ENCODE assay signal across 24 cellular contexts in the genomic region with DNA sequence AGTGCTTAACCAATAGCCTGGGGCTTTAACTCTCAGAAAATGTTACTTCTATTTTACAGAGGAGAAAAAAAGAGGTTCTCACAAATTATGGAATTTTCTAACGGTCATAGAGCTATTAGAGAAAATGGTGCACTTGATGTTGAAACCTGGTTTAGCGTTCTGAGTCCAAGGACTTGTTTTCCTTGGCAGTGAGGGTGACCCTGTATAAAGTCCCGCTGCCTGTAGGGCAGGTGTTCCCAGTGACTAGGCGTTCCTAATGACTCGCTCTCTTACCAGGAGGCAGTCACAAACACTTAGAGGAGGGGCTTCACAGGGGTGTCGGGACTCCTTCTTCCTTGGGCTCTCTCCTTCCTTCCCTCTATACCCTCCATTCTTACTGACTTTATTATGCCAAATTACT.
DNase-seq lines count a peak whose midpoint lies in the region; ATAC-seq, FAIRE-seq and TF ChIP-seq lines count a peak whose summit lies in the region.
"Had no signal": no experiment of that assay in that cellular context is flagged by ENCODE, and none has a peak within 500 bp of the region (broad histone marks: within the 10 kb centered on the region; RNA-seq: fewer than 3 reads in every experiment).

No MANE protein-coding gene starts in this region.

- H3K4ac ChIP-seq in trophoblast cell (ENCODE audit: low read depth, low read length): no peak overlapping the region

- no peaks in the 10 kb centered on the region for H3K9me3 Mint-ChIP-seq in activated naive CD4-positive, alpha-beta T cell treated with anti-CD3 and anti-CD28 coated beads for 36 hours
- H3K9me3 Mint-ChIP-seq: CD4-positive, alpha-beta T cell; CD8-positive, alpha-beta T cell had no signal

- H3K27ac Mint-ChIP-seq in activated naive CD4-positive, alpha-beta T cell treated with anti-CD3 and anti-CD28 coated beads for 36 hours: no peak overlapping the region
- H3K27ac Mint-ChIP-seq: B cell; CD4-positive, alpha-beta T cell; CD8-positive, alpha-beta T cell had no signal

- H3K79me1 ChIP-seq in trophoblast cell (ENCODE audit: low read length): no peaks in the 10 kb centered on the region

- H2BK12ac ChIP-seq in trophoblast cell (ENCODE audit: low read length): no peak overlapping the region

- FAIRE-seq in HepG2 (lab: Jason Lieb, UNC): no peak
- FAIRE-seq: A549, D721Med, G401.6, GM12891, GM19239 had no signal

- no peak overlapping the region for H4K8ac ChIP-seq in trophoblast cell (ENCODE audit: low read depth, low read length)

- TF ChIP-seq POLR2A in body of pancreas (IDR thresholded peaks at IDR 0.05) (no peak), HepG2 (IDR thresholded peaks at IDR 0.05; ENCODE audit: insufficient read depth in 1 of 2, low read depth in 2 of 2, low read length in 2 of 2) (no peak), right lobe of liver (IDR thresholded peaks at IDR 0.05) (no peak)

- ATAC-seq in body of pancreas (peak; percentile 75), HepG2 (peak; percentile 59), right lobe of liver (peak; percentile 91 to 98 (median 94)), HG02973 (IDR thresholded peaks at IDR 0.05; ENCODE audit: unreplicated experiment) (no peak)
- ATAC-seq: A549; CD8-positive, alpha-beta T cell had no signal

- no peak overlapping the region for H3K9ac ChIP-seq in HepG2 (ENCODE audit: insufficient read depth, low read depth, low read length)
- H3K9ac ChIP-seq in trophoblast cell (ENCODE audit: low read length): no peak overlapping the region
- H3K9ac ChIP-seq: BLaER1 treated with 17β-estradiol and CSF1 and Interleukin-3, amounts not matched to agents 10 nM and 100 nM had no signal

- H3K36me3 ChIP-seq in body of pancreas (replicated peaks in 1 of 2; ENCODE audit: insufficient read depth in 1 of 2, low read depth in 2 of 2) (no peaks in the 10 kb centered on the region), HepG2 (replicated peaks in 1 of 2; ENCODE audit: control insufficient read depth in 1 of 2, insufficient read depth in 2 of 2, low read length in 2 of 2) (no peaks in the 10 kb centered on the region), right lobe of liver (no peaks in the 10 kb centered on the region), trophoblast cell (ENCODE audit: control insufficient read depth in 1 of 2, insufficient read depth in 2 of 2, low read length in 2 of 2) (no peaks in the 10 kb centered on the region)
- H3K36me3 ChIP-seq: BLaER1 treated with 17β-estradiol and CSF1 and Interleukin-3, amounts not matched to agents 10 nM and 100 nM had no signal

- H3K14ac ChIP-seq in trophoblast cell (ENCODE audit: low read length): no peak overlapping the region

- H3K9me3 ChIP-seq in body of pancreas: no peaks in the 10 kb centered on the region
- no peaks in the 10 kb centered on the region for H3K9me3 ChIP-seq in HepG2 (ENCODE audit: low read length)
- H3K9me3 ChIP-seq in right lobe of liver: no peaks in the 10 kb centered on the region
- H3K9me3 ChIP-seq in trophoblast cell (ENCODE audit: insufficient read depth, low read depth, low read length): peaks cover 2% of the 10 kb centered on the region
- H3K9me3 ChIP-seq: A549; BLaER1 treated with 17β-estradiol and CSF1 and Interleukin-3, amounts not matched to agents 10 nM and 100 nM; Caco-2 had no signal

- in situ Hi-C loops in HepG2 (cut with HindIII; ENCODE audit: extremely low pct_ligation_motif_present, low pct_unique_long_range_greater_than_20kb): no loop called here

- no TSS peak for BruUV-seq in HepG2 (replicated peaks; lab: Mats Ljungman, UMichigan)

- H3K4me3 ChIP-seq in body of pancreas: no peak overlapping the region
- H3K4me3 ChIP-seq in HepG2 (replicated peaks in 1 of 3; ENCODE audit: insufficient read depth in 1 of 3, low read depth in 2 of 3, low read length in 3 of 3): no peak overlapping the region
- no peak overlapping the region for H3K4me3 ChIP-seq in right lobe of liver
- H3K4me3 ChIP-seq in trophoblast cell (ENCODE audit: low read depth, low read length): no peak overlapping the region
- H3K4me3 ChIP-seq: A549; BLaER1 treated with 17β-estradiol and CSF1 and Interleukin-3, amounts not matched to agents 10 nM and 100 nM had no signal

- no peak overlapping the region for H3K4me2 ChIP-seq in HepG2 (ENCODE audit: low read depth, low read length)
- no peak overlapping the region for H3K4me2 ChIP-seq in trophoblast cell (ENCODE audit: low read length)
- H3K4me2 ChIP-seq: A549; BLaER1 treated with 17β-estradiol and CSF1 and Interleukin-3, amounts not matched to agents 10 nM and 100 nM had no signal

- no peaks in the 10 kb centered on the region for H3K79me2 ChIP-seq in HepG2 (ENCODE audit: insufficient read depth, low read length)
- no peaks in the 10 kb centered on the region for H3K79me2 ChIP-seq in trophoblast cell (ENCODE audit: control insufficient read depth, insufficient read depth, low read length, poor library complexity)

- no peaks in the 10 kb centered on the region for H3K36me3 Mint-ChIP-seq in activated naive CD4-positive, alpha-beta T cell treated with anti-CD3 and anti-CD28 coated beads for 36 hours (ENCODE audit: low read depth)
- H3K36me3 Mint-ChIP-seq: CD8-positive, alpha-beta T cell had no signal

- H3K4me1 ChIP-seq in body of pancreas (peaks cover 8% of the 10 kb centered on the region), HepG2 (ENCODE audit: insufficient read depth, low read length) (no peaks in the 10 kb centered on the region), right lobe of liver (peaks cover 0 to 13% (median 0%) of the 10 kb centered on the region in 4 donors), trophoblast cell (ENCODE audit: control insufficient read depth in 1 of 2, insufficient read depth in 2 of 2, low read length in 2 of 2) (peaks cover 0 to 2% of the 10 kb centered on the region in 2 experiments)
- H3K4me1 ChIP-seq: A549 had no signal

- H4K12ac ChIP-seq in trophoblast cell (ENCODE audit: low read depth, low read length): no peak overlapping the region

- H3K27me3 Mint-ChIP-seq in activated naive CD4-positive, alpha-beta T cell treated with anti-CD3 and anti-CD28 coated beads for 36 hours (ENCODE audit: low read depth): peaks cover 14% of the 10 kb centered on the region

- H3K4me1 Mint-ChIP-seq in activated naive CD4-positive, alpha-beta T cell treated with anti-CD3 and anti-CD28 coated beads for 36 hours (ENCODE audit: low read depth): no peaks in the 10 kb centered on the region
- H3K4me1 Mint-ChIP-seq: B cell had no signal

- DNase-seq in DMS53 (lab: John Stamatoyannopoulos, UW) (peak; percentile 27), DMS53 treated with DMSO at 0.1 percent for 48 hours (lab: John Stamatoyannopoulos, UW; ENCODE audit: unreplicated experiment) (no peak), body of pancreas (peak; percentile 19 to 59 (median 42)), HepG2 (ENCODE audit: low spot score) (no peak), right lobe of liver (peak in 2 of 3 donors; percentile 58 to 64), trophoblast cell (no peak)
- DNase-seq in activated naive CD4-positive, alpha-beta T cell treated with anti-CD3 and anti-CD28 coated beads for 36 hours: no peak
- DNase-seq: AML-193; Caco-2; Calu3; CD4-positive, alpha-beta T cell; CD8-positive, alpha-beta T cell; DMS79 treated with DMSO at 0.1 percent for 48 hours; GF-D8 had no signal

- 21 to 29% methylated on average over 6 of the region's 6 CpGs for WGBS in body of pancreas, 2 donors
- WGBS in HepG2 (ENCODE audit: low lambda C conversion rate): 3% methylated on average over 6 of the region's 6 CpGs
- WGBS in right lobe of liver (ENCODE audit: insufficient coverage, low coverage, low lambda C conversion rate, missing lambda C conversion rate): 36% methylated on average over 6 of the region's 6 CpGs
- no CpG with 5 or more reads among the region's 6 CpGs for WGBS in trophoblast cell (ENCODE audit: extremely low coverage, insufficient coverage, insufficient read length)

- intact Hi-C loops in body of pancreas (cut with DNase I): no loop called here
- intact Hi-C loops in HepG2 (cut with micrococcal nuclease; ENCODE audit: unreplicated experiment): loop anchor here (5.0 kb wide), 1 partner anchor 377 kb away; a partner anchor contains a TSS
- intact Hi-C loops in right lobe of liver (cut with DNase I): no loop called here
- intact Hi-C loops in activated naive CD4-positive, alpha-beta T cell treated with anti-CD3 and anti-CD28 coated beads for 36 hours (cut with micrococcal nuclease): no loop called here

- H3K23ac ChIP-seq in trophoblast cell (ENCODE audit: low read length): no peak overlapping the region

- H2AFZ ChIP-seq in HepG2 (ENCODE audit: low read length) (no peak overlapping the region), trophoblast cell (ENCODE audit: insufficient read depth, low read length, poor library complexity) (no peak overlapping the region)

- H4K20me1 ChIP-seq in HepG2 (ENCODE audit: insufficient read depth, low read length): no peaks in the 10 kb centered on the region
- H4K20me1 ChIP-seq: BLaER1 treated with 17β-estradiol and CSF1 and Interleukin-3, amounts not matched to agents 10 nM and 100 nM had no signal

- H2BK5ac ChIP-seq in trophoblast cell (ENCODE audit: low read depth, low read length, poor library complexity): no peak overlapping the region

- TF ChIP-seq RAD21 in HepG2 (CRISPR knock-in tag; IDR thresholded peaks at IDR 0.05): no peak

- CTCF ChIA-PET in HepG2 (lab: Yijun Ruan, JAX; ENCODE audit: low intra/inter-chr PET ratio, low total read pairs): no interaction called here
- CTCF ChIA-PET in activated naive CD4-positive, alpha-beta T cell treated with anti-CD3 and anti-CD28 coated beads for 36 hours (lab: Charles Lee): no interaction called here

- TF ChIP-seq EP300 in HepG2 (IDR thresholded peaks at IDR 0.05; ENCODE audit: low read depth in 2 of 2, low read length in 2 of 2) (no peak), HepG2 (CRISPR knock-in tag; IDR thresholded peaks at IDR 0.05; ENCODE audit: borderline replicate concordance) (no peak)

- TF ChIP-seq CTCF in body of pancreas (IDR thresholded peaks at IDR 0.05) (no peak), HepG2 (CRISPR knock-in tag; IDR thresholded peaks at IDR 0.05) (no peak), right lobe of liver (IDR thresholded peaks at IDR 0.05) (no peak)

- H3K27ac ChIP-seq in body of pancreas: no peak overlapping the region
- H3K27ac ChIP-seq in HepG2 (ENCODE audit: extremely low read length, insufficient read depth, low read length): no peak overlapping the region
- H3K27ac ChIP-seq in right lobe of liver: no peak overlapping the region
- no peak overlapping the region for H3K27ac ChIP-seq in trophoblast cell (ENCODE audit: low read depth, low read length)
- H3K27ac ChIP-seq: 22Rv1; A549; BLaER1 treated with 17β-estradiol and CSF1 and Interleukin-3, amounts not matched to agents 10 nM and 100 nM; C4-2B had no signal

- no peak overlapping the region for H4K91ac ChIP-seq in trophoblast cell (ENCODE audit: low read depth, low read length)

- H2BK120ac ChIP-seq in trophoblast cell (ENCODE audit: insufficient read depth, low read length, poor library complexity): no peak overlapping the region

- H3K27me3 ChIP-seq in body of pancreas (no peaks in the 10 kb centered on the region), HepG2 (ENCODE audit: control insufficient read depth in 1 of 2, insufficient read depth in 2 of 2, low read length in 2 of 2) (peaks cover 0 to 8% of the 10 kb centered on the region in 2 experiments; a peak in 2 of 5 replicates), right lobe of liver (no peaks in the 10 kb centered on the region), trophoblast cell (ENCODE audit: insufficient read depth, low read length) (no peaks in the 10 kb centered on the region)
- H3K27me3 ChIP-seq: BLaER1 treated with 17β-estradiol and CSF1 and Interleukin-3, amounts not matched to agents 10 nM and 100 nM had no signal

- no peak overlapping the region for H2AK5ac ChIP-seq in trophoblast cell (ENCODE audit: low read length)

- H3K4me3 Mint-ChIP-seq in activated naive CD4-positive, alpha-beta T cell treated with anti-CD3 and anti-CD28 coated beads for 36 hours: no peak overlapping the region
- H3K4me3 Mint-ChIP-seq: B cell; CD4-positive, alpha-beta T cell; CD8-positive, alpha-beta T cell had no signal

- POLR2A ChIA-PET in HepG2 (lab: Yijun Ruan, JAX): no interaction called here

- no peak overlapping the region for H3K18ac ChIP-seq in trophoblast cell (ENCODE audit: low read length)

Comparison
In these comparisons a context has a peak if more than half of its experiments do, and no peak if none do; other contexts are left out.
1. DNase-seq: peak in DMS53 (single experiment), body of pancreas (4 of 4) and right lobe of liver (2 of 3); none in DMS53 treated with DMSO at 0.1 percent for 48 hours (single experiment), HepG2 (single experiment), trophoblast cell (0 of 2) and activated naive CD4-positive, alpha-beta T cell treated with anti-CD3 and anti-CD28 coated beads for 36 hours (single experiment).